Comparison of ENCODE assay signal across 16 cellular contexts in genomic region chr14:22052795-22053194, GRCh38.
DNase-seq lines count a peak whose midpoint lies in the region; ATAC-seq and TF ChIP-seq lines count a peak whose summit lies in the region.
"Had no signal": no experiment of that assay in that cellular context is flagged by ENCODE, and none has a peak within 500 bp of the region (broad histone marks: within the 10 kb centered on the region; RNA-seq: fewer than 3 reads in every experiment).

No MANE protein-coding gene starts in this region.

- CTCF ChIA-PET in CD4-positive, alpha-beta T cell (lab: Charles Lee): no interaction called here

- peak; percentile 77 for ATAC-seq in CD4-positive, alpha-beta T cell (ENCODE audit: poor library complexity)
- peak; percentile 76 for ATAC-seq in GM23338
- peak; percentile 73 for ATAC-seq in activated T-helper 17 cell treated with anti-CD3 and anti-CD28 coated beads, Interleukin-2, amount 50 U/mL, for 72 hours (replicated peaks)
- peak; percentile 82 for ATAC-seq in left lung
- no peak for ATAC-seq in GM21515 (IDR thresholded peaks at IDR 0.05; ENCODE audit: unreplicated experiment)

- H3K9me3 Mint-ChIP-seq in CD4-positive, alpha-beta T cell: peaks cover 2% of the 10 kb centered on the region
- no peaks in the 10 kb centered on the region for H3K9me3 Mint-ChIP-seq in GM23338
- no peaks in the 10 kb centered on the region for H3K9me3 Mint-ChIP-seq in activated T-helper 17 cell treated with anti-CD3 and anti-CD28 coated beads, Interleukin-2, amount 50 U/mL, for 72 hours

- H4K20me1 ChIP-seq in GM23338 (replicated peaks; ENCODE audit: insufficient read depth): no peaks in the 10 kb centered on the region

- H3K79me2 ChIP-seq in GM23338 (replicated peaks; ENCODE audit: insufficient read depth): no peaks in the 10 kb centered on the region

- H3K4me3 ChIP-seq in GM23338 (no peak overlapping the region), left lung (no peak overlapping the region), breast epithelium (no peak overlapping the region)
- H3K4me3 ChIP-seq: cardiac muscle cell had no signal

- no peak overlapping the region for H3K4me2 ChIP-seq in GM23338

- H3K9me2 ChIP-seq in GM23338 (ENCODE audit: insufficient read depth): no peaks in the 10 kb centered on the region

- H3K27ac Mint-ChIP-seq in CD4-positive, alpha-beta T cell: peak overlapping the region; percentile 99
- H3K27ac Mint-ChIP-seq in GM23338: no peak overlapping the region
- no peak overlapping the region for H3K27ac Mint-ChIP-seq in activated T-helper 17 cell treated with anti-CD3 and anti-CD28 coated beads, Interleukin-2, amount 50 U/mL, for 72 hours

- DNase-seq in CD4-positive, alpha-beta T cell: peak in 6 of 10 experiments; percentile 7 to 35 (median 26)
- DNase-seq in GM23338 (ENCODE audit: low spot score) (peak; percentile 11), left lung (no peak), Ammon's horn (ENCODE audit: low spot score) (no peak), retina (no peak), breast epithelium (ENCODE audit: low spot score in 2 of 2) (no peak)
- DNase-seq: DMS 273 treated with DMSO at 0.1 percent for 48 hours; effector CD4-positive, alpha-beta T cell; mammary epithelial cell; NCI-H2029 treated with DMSO at 0.1 percent for 48 hours; NCI-H524; stimulated activated CD8-positive, alpha-beta memory T cell treated with anti-CD3 and anti-CD28 coated beads, Interleukin-4, amount 100 ng/mL, for 48 hours had no signal

- intact Hi-C loops in CD4-positive, alpha-beta T cell (cut with DNase I, micrococcal nuclease): loop anchor here in 1 of 2 experiments (10.0 kb wide), 1 partner anchor 442 kb away; no protein-coding TSS in a partner anchor
- intact Hi-C loops in left lung (cut with DNase I) (no loop called here), breast epithelium (cut with DNase I; ENCODE audit: low total_unique reads) (no loop called here)

- H3K4me1 ChIP-seq in GM23338 (ENCODE audit: insufficient read depth) (no peaks in the 10 kb centered on the region; the same call in 1 of the 2 replicates), left lung (no peaks in the 10 kb centered on the region), breast epithelium (no peaks in the 10 kb centered on the region)

- H3K27me3 ChIP-seq in CD4-positive, alpha-beta T cell (ENCODE audit: control insufficient read depth, insufficient read depth, low read length): no peaks in the 10 kb centered on the region
- H3K27me3 ChIP-seq in GM23338 (ENCODE audit: insufficient read depth) (no peaks in the 10 kb centered on the region), left lung (no peaks in the 10 kb centered on the region), breast epithelium (no peaks in the 10 kb centered on the region)
- H3K27me3 ChIP-seq: cardiac muscle cell had no signal

- H2AFZ ChIP-seq in GM23338: no peak overlapping the region; the same call in 1 of the 2 replicates

- peaks cover 5% of the 10 kb centered on the region for H3K27me3 Mint-ChIP-seq in CD4-positive, alpha-beta T cell
- H3K27me3 Mint-ChIP-seq in GM23338 (ENCODE audit: insufficient read depth, low read depth, poor library complexity): no peaks in the 10 kb centered on the region
- no peaks in the 10 kb centered on the region for H3K27me3 Mint-ChIP-seq in activated T-helper 17 cell treated with anti-CD3 and anti-CD28 coated beads, Interleukin-2, amount 50 U/mL, for 72 hours

- TF ChIP-seq POLR2A in breast epithelium (IDR thresholded peaks at IDR 0.05): no peak

- POLR2A ChIA-PET in CD4-positive, alpha-beta T cell (lab: Charles Lee): interaction anchor here (0.6 to 3.2 kb wide), 9 partner anchors 13 to 1043 kb away, joined by 3 to 35 read pairs (median 4); no protein-coding TSS in a partner anchor

- peak overlapping the region; percentile 23 for H3K27ac ChIP-seq in CD4-positive, alpha-beta T cell (ENCODE audit: low read depth, low read length)
- H3K27ac ChIP-seq in GM23338 (ENCODE audit: low read depth) (no peak overlapping the region), left lung (no peak overlapping the region), breast epithelium (no peak overlapping the region)
- H3K27ac ChIP-seq: cardiac muscle cell had no signal

- no peaks in the 10 kb centered on the region for H3F3A ChIP-seq in GM23338 (replicated peaks; ENCODE audit: low read depth)

- no peak for TF ChIP-seq CTCF in CD4-positive, alpha-beta T cell (IDR thresholded peaks at IDR 0.05)
- TF ChIP-seq CTCF in GM23338 (conservative IDR thresholded peaks at IDR 0.05; ENCODE audit: low read depth in 2 of 2) (no peak), left lung (IDR thresholded peaks at IDR 0.05) (no peak), breast epithelium (IDR thresholded peaks at IDR 0.05) (no peak)

- H3K4me1 Mint-ChIP-seq in CD4-positive, alpha-beta T cell (ENCODE audit: low read depth): peaks cover 47% of the 10 kb centered on the region
- peaks cover 11% of the 10 kb centered on the region; the same call in 2 of the 3 replicates for H3K4me1 Mint-ChIP-seq in GM23338
- no peaks in the 10 kb centered on the region for H3K4me1 Mint-ChIP-seq in activated T-helper 17 cell treated with anti-CD3 and anti-CD28 coated beads, Interleukin-2, amount 50 U/mL, for 72 hours
- H3K4me1 Mint-ChIP-seq: nephron had no signal

- no peaks in the 10 kb centered on the region for H3K9me3 ChIP-seq in CD4-positive, alpha-beta T cell (ENCODE audit: control insufficient read depth, low read length)
- H3K9me3 ChIP-seq in left lung: no peaks in the 10 kb centered on the region
- H3K9me3 ChIP-seq in breast epithelium: no peaks in the 10 kb centered on the region

- peak overlapping the region; percentile 98 for H3K4me3 Mint-ChIP-seq in CD4-positive, alpha-beta T cell
- no peak overlapping the region for H3K4me3 Mint-ChIP-seq in GM23338
- peak overlapping the region; percentile 70 for H3K4me3 Mint-ChIP-seq in activated T-helper 17 cell treated with anti-CD3 and anti-CD28 coated beads, Interleukin-2, amount 50 U/mL, for 72 hours
- H3K4me3 Mint-ChIP-seq: nephron had no signal

- H3K36me3 ChIP-seq in GM23338 (ENCODE audit: insufficient read depth) (no peaks in the 10 kb centered on the region), left lung (no peaks in the 10 kb centered on the region), breast epithelium (no peaks in the 10 kb centered on the region)
- H3K36me3 ChIP-seq: cardiac muscle cell had no signal

- H3K36me3 Mint-ChIP-seq in CD4-positive, alpha-beta T cell (ENCODE audit: low read depth): peaks cover 6% of the 10 kb centered on the region
- H3K36me3 Mint-ChIP-seq in GM23338 (ENCODE audit: low read depth): no peaks in the 10 kb centered on the region
- H3K36me3 Mint-ChIP-seq in activated T-helper 17 cell treated with anti-CD3 and anti-CD28 coated beads, Interleukin-2, amount 50 U/mL, for 72 hours (ENCODE audit: low read depth): no peaks in the 10 kb centered on the region

TF ChIP-seq in GM23338, 12 proteins besides CTCF, POLR2A, EP300 and RAD21 (continues in another document):
- TF ChIP-seq ZNF114 (CRISPR knock-in tag; IDR thresholded peaks at IDR 0.05) (no peak), POLR2AphosphoS5 (IDR thresholded peaks at IDR 0.05; ENCODE audit: low read depth) (no peak), EZH2 (IDR thresholded peaks at IDR 0.05; ENCODE audit: low read depth, unreplicated experiment) (no peak), JUNB (IDR thresholded peaks at IDR 0.05; ENCODE audit: unreplicated experiment) (no peak), NANOG (IDR thresholded peaks at IDR 0.05; ENCODE audit: borderline replicate concordance) (no peak), CREB1 (CRISPR knock-in tag; IDR thresholded peaks at IDR 0.05; ENCODE audit: low read depth) (no peak)

Comparison
In these comparisons a context has a peak if more than half of its experiments do, and no peak if none do; other contexts are left out.
1. DNase-seq: peak in CD4-positive, alpha-beta T cell (6 of 10) and GM23338 (single experiment); none in left lung (0 of 2), Ammon's horn (single experiment), retina (single experiment) and breast epithelium (0 of 2).